Comparison of ENCODE assay signal across 23 cellular contexts in the genomic region with DNA sequence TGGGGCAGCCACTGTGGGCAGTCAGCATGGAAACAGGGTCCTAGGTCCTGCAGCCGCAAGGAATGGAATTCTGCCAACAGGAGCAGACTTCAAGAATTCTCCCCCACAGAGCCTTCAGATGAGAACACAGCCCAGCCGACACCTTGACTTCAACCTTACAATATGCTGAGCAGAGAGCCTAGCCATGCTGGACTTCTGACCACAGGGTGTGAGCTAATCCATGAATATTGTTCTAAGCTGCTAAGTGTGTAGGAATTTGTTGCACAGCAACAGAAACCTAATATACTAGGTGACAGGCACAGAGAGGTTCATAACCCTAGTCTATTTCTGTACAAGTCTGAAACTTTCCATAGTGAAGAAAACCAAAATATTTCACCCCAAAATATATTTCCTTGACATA.
"Had no signal": no experiment of that assay in that cellular context is flagged by ENCODE, and none has a peak within 500 bp of the region (broad histone marks: within the 10 kb centered on the region; RNA-seq: fewer than 3 reads in every experiment).

No MANE protein-coding gene starts in this region.

- H3K27ac Mint-ChIP-seq: activated CD4-positive, alpha-beta memory T cell treated with anti-CD3 and anti-CD28 coated beads for 36 hours; activated CD4-positive, alpha-beta T cell treated with anti-CD3 and anti-CD28 coated beads, Interleukin-2, amount 10 ng/mL, durations not matched to agents 24 days and 14 days; activated naive CD8-positive, alpha-beta T cell treated with anti-CD3 and anti-CD28 coated beads, Interleukin-2, amount 50 U/mL, for 24 hours; activated T-helper 2 cell treated with anti-CD3 and anti-CD28 coated beads, Interferon-gamma antibody, Interleukin-2, Interleukin-4, amounts not matched to agents 10 μg/mL and 5 μg/mL and 100 μg/mL, durations not matched to agents 14 hours and 24 hours and 36 hours; T-helper 17 cell had no signal

- ATAC-seq: activated naive CD8-positive, alpha-beta T cell treated with anti-CD3 and anti-CD28 coated beads, Interleukin-2, amount 50 U/mL, for 24 hours; activated T-cell treated with anti-CD3 and anti-CD28 coated beads, Interleukin-2, amount 50 U/mL, for 4 hours; left lung; lower lobe of right lung; pancreas; psoas muscle; T-helper 17 cell had no signal

- H3K4me3 Mint-ChIP-seq: activated CD4-positive, alpha-beta memory T cell treated with anti-CD3 and anti-CD28 coated beads for 36 hours; activated CD4-positive, alpha-beta T cell treated with anti-CD3 and anti-CD28 coated beads, Interleukin-2, amount 10 ng/mL, durations not matched to agents 24 days and 14 days; activated naive CD4-positive, alpha-beta T cell treated with anti-CD3 and anti-CD28 coated beads, Interleukin-2, amount 50 U/mL, for 24 hours; activated naive CD8-positive, alpha-beta T cell treated with anti-CD3 and anti-CD28 coated beads, Interleukin-2, amount 50 U/mL, for 24 hours; activated T-cell treated with anti-CD3 and anti-CD28 coated beads, Interleukin-2, amount 50 U/mL, for 4 hours; T-helper 17 cell had no signal

- H3K27me3 Mint-ChIP-seq: activated CD4-positive, alpha-beta memory T cell treated with anti-CD3 and anti-CD28 coated beads for 36 hours; activated naive CD4-positive, alpha-beta T cell treated with anti-CD3 and anti-CD28 coated beads, Interleukin-2, amount 50 U/mL, for 24 hours; activated naive CD8-positive, alpha-beta T cell treated with anti-CD3 and anti-CD28 coated beads, Interleukin-2, amount 50 U/mL, for 24 hours; T-helper 17 cell had no signal

- DNase-seq: activated CD4-positive, alpha-beta memory T cell treated with anti-CD3 and anti-CD28 coated beads for 36 hours; activated CD4-positive, alpha-beta T cell treated with anti-CD3 and anti-CD28 coated beads, Interleukin-2, amount 10 ng/mL, durations not matched to agents 24 days and 14 days; activated CD4-positive, CD25-positive, alpha-beta regulatory T cell treated with anti-CD3 and anti-CD28 coated beads, Interleukin-2, amount 50 U/mL, for 72 hours; activated naive CD8-positive, alpha-beta T cell treated with anti-CD3 and anti-CD28 coated beads, Interleukin-2, amount 50 U/mL, for 24 hours; activated T-cell treated with anti-CD3 and anti-CD28 coated beads, Interleukin-2, amount 50 U/mL, for 4 hours; amygdala; caudate nucleus; effector CD8-positive, alpha-beta T cell; kidney glomerular epithelial cell; left lung; lower lobe of right lung; mesendoderm; nucleus accumbens; pancreas; psoas muscle; stimulated activated CD4-positive, alpha-beta T cell treated with anti-CD3 and anti-CD28 coated beads, Interleukin-1b, Interleukin-23, amount 100 ng/mL, for 48 hours; stimulated activated CD4-positive, alpha-beta T cell treated with anti-CD3 and anti-CD28 coated beads, Interleukin-4, amount 100 ng/mL, for 4 hours; stimulated activated naive CD4-positive, alpha-beta T cell; T-helper 17 cell; T1000; WERI-Rb-1 had no signal
